In the genomic region with DNA sequence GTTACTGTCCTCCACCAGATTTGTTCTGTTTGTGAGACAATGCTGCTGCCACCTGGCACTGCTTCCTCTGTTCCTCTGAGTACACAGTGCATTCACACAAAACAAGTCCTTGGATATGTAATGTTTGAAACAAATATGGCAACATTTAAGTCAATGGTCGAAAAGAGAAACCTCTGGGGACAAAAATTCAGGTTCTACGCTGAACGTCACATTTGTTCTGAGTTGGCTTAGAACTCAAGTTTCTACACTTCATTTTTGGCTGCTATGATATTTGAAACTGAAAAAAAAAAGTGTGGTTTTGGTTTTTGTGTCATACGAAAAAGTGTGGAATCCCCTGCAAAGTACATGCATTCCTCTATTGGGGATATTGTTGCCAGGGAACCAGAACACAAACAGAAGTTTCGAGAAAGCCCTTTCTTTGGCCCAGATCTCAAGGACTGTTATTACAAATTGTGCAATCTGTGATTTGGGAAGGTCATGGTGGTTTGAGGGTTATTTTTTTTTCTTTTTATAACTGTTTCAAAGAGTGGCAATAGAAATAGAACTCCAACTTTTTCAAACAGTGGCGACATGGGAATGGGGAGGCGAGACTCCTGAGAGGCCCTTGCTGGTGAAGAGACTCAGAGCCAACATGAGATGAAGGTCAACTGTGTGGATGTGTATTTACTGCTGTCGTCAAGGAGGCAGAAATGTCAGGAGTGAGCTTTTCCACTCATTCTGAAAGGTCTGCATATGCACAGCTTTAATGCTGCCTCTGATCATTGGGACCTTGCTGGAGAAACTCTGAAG, we compare ENCODE assay signal across 8 cellular contexts.
A peak's percentile ranks its signal among the peaks of the same experiment; 100 is the strongest.
DNase-seq lines count a peak whose midpoint lies in the region; ATAC-seq and TF ChIP-seq lines count a peak whose summit lies in the region.

No MANE protein-coding gene starts in this region.

- ATAC-seq in HG03520 (IDR thresholded peaks at IDR 0.05; ENCODE audit: unreplicated experiment) (peak; percentile 59), body of pancreas (peak; percentile 73)

- TF ChIP-seq CTCF in body of pancreas (IDR thresholded peaks at IDR 0.05) (no peak), dorsolateral prefrontal cortex (IDR thresholded peaks at IDR 0.05 in 54 of 56, conservative IDR thresholded peaks at IDR 0.05 in 2 of 56; ENCODE audit: low read depth in 1 of 56, partially characterized antibody in 56 of 56) (no peak)

- intact Hi-C loops in body of pancreas (cut with DNase I) (no loop called here), dorsolateral prefrontal cortex (cut with DNase I) (no loop called here)

- no peak for TF ChIP-seq POLR2A in body of pancreas (IDR thresholded peaks at IDR 0.05)

- peak overlapping the region in 1 of 4 donors; percentile 12 for H3K27ac ChIP-seq in body of pancreas
- peak overlapping the region in 22 of 59 donors; percentile 2 to 75 (median 32) for H3K27ac ChIP-seq in dorsolateral prefrontal cortex

- H3K36me3 ChIP-seq in body of pancreas (replicated peaks in 1 of 2; ENCODE audit: insufficient read depth in 1 of 2, low read depth in 2 of 2), result no peaks in the 10 kb centered on the region

- 51% methylated on average over 8 of the region's 8 CpGs for WGBS in body of pancreas, 2 donors

- H3K27me3 ChIP-seq in body of pancreas, result no peaks in the 10 kb centered on the region
- no peaks in the 10 kb centered on the region for H3K27me3 ChIP-seq in dorsolateral prefrontal cortex

- no peaks in the 10 kb centered on the region for H3K9me3 ChIP-seq in body of pancreas

- DNase-seq in activated T-cell treated with anti-CD3 and anti-CD28 coated beads, Interleukin-2, amount 50 U/mL, for 1 hour, result peak; percentile 47
- DNase-seq in activated T-cell treated with anti-CD3 and anti-CD28 coated beads for 4 hours, result no peak
- DNase-seq in body of pancreas, result peak in 1 of 4 donors; percentile 37
- DNase-seq in mucosa of gallbladder (ENCODE audit: low spot score), result peak; percentile 52
- no peak for DNase-seq in SW480 (ENCODE audit: low spot score)
- no peak for DNase-seq in dorsolateral prefrontal cortex
- no peak for DNase-seq in SHP77 treated with DMSO at 0.1 percent for 48 hours (lab: John Stamatoyannopoulos, UW)

- H3K4me3 ChIP-seq in body of pancreas (no peak overlapping the region), dorsolateral prefrontal cortex (no peak overlapping the region)

- H3K4me1 ChIP-seq in body of pancreas, result no peaks in the 10 kb centered on the region

Comparison
In these comparisons a context has a peak if more than half of its experiments do, and no peak if none do; other contexts are left out.
1. DNase-seq: peak in activated T-cell treated with anti-CD3 and anti-CD28 coated beads, Interleukin-2, amount 50 U/mL, for 1 hour (single experiment) and mucosa of gallbladder (single experiment); none in activated T-cell treated with anti-CD3 and anti-CD28 coated beads for 4 hours (single experiment), SW480 (single experiment), dorsolateral prefrontal cortex (0 of 10) and SHP77 treated with DMSO at 0.1 percent for 48 hours (single experiment).